In genomic region chr1:46532498-46533178, GRCh38 we compare ENCODE assay signal across 8 cellular contexts. TPM values are rescaled to one million over a fixed set of nuclear protein-coding genes. Genes with fewer than 3 reads are reported as not detected.
DNase-seq lines count a peak whose midpoint lies in the region; ATAC-seq and TF ChIP-seq lines count a peak whose summit lies in the region.

No MANE protein-coding gene starts in this region.

- H3K4me3 ChIP-seq in right atrium auricular region, result peak overlapping the region; percentile 26 to 48
- peak overlapping the region in 3 of 4 donors; percentile 42 to 51 (median 50) for H3K4me3 ChIP-seq in sigmoid colon

- peak; percentile 71 for ATAC-seq in HG02759 (IDR thresholded peaks at IDR 0.05; ENCODE audit: unreplicated experiment)
- peak; percentile 62 for ATAC-seq in activated naive CD8-positive, alpha-beta T cell treated with anti-CD3 and anti-CD28 coated beads, Interleukin-2, amount 50 U/mL, for 24 hours
- no peak for ATAC-seq in HG03571 (IDR thresholded peaks at IDR 0.05; ENCODE audit: unreplicated experiment)
- no peak for ATAC-seq in GM21528 (IDR thresholded peaks at IDR 0.05; ENCODE audit: low FRiP score, unreplicated experiment)

- H3K36me3 Mint-ChIP-seq in activated naive CD8-positive, alpha-beta T cell treated with anti-CD3 and anti-CD28 coated beads, Interleukin-2, amount 50 U/mL, for 24 hours (ENCODE audit: low read depth), result no peaks in the 10 kb centered on the region

- DNase-seq in CMK (ENCODE audit: low read depth) (peak; percentile 27), T follicular helper cell (ENCODE audit: low read depth) (peak; percentile 48), right atrium auricular region (ENCODE audit: low spot score) (no peak), sigmoid colon (peak; percentile 80)
- DNase-seq in activated naive CD8-positive, alpha-beta T cell treated with anti-CD3 and anti-CD28 coated beads, Interleukin-2, amount 50 U/mL, for 24 hours, result peak; percentile 82

- no peak for TF ChIP-seq EP300 in sigmoid colon (IDR thresholded peaks at IDR 0.05)

- no peak overlapping the region for H3K27ac Mint-ChIP-seq in activated naive CD8-positive, alpha-beta T cell treated with anti-CD3 and anti-CD28 coated beads, Interleukin-2, amount 50 U/mL, for 24 hours

- H3K27me3 ChIP-seq in right atrium auricular region, result no peaks in the 10 kb centered on the region
- H3K27me3 ChIP-seq in sigmoid colon, result peaks cover 0 to 20% (median 5%) of the 10 kb centered on the region in 3 donors

- 1% methylated on average over 31 of the region's 31 CpGs for WGBS in sigmoid colon, 2 donors

- H3K4me1 ChIP-seq in right atrium auricular region (peaks cover 0 to 8% of the 10 kb centered on the region in 2 donors), sigmoid colon (peaks cover 0 to 10% (median 6%) of the 10 kb centered on the region in 4 donors)

- H3K9me3 ChIP-seq in right atrium auricular region (no peaks in the 10 kb centered on the region), sigmoid colon (no peaks in the 10 kb centered on the region)

- no peaks in the 10 kb centered on the region for H3K9me3 Mint-ChIP-seq in activated naive CD8-positive, alpha-beta T cell treated with anti-CD3 and anti-CD28 coated beads, Interleukin-2, amount 50 U/mL, for 24 hours

- peaks cover 22% of the 10 kb centered on the region for H3K4me1 Mint-ChIP-seq in activated naive CD8-positive, alpha-beta T cell treated with anti-CD3 and anti-CD28 coated beads, Interleukin-2, amount 50 U/mL, for 24 hours

- no peak for TF ChIP-seq POLR2A in sigmoid colon (IDR thresholded peaks at IDR 0.05)

- peaks cover 38% of the 10 kb centered on the region for H3K27me3 Mint-ChIP-seq in activated naive CD8-positive, alpha-beta T cell treated with anti-CD3 and anti-CD28 coated beads, Interleukin-2, amount 50 U/mL, for 24 hours

- intact Hi-C loops in sigmoid colon (cut with DNase I), result loop anchor here (2.0 kb wide), 1 partner anchor 192 kb away; no protein-coding TSS in a partner anchor

- peak overlapping the region in 1 of 2 donors; percentile 23 for H3K27ac ChIP-seq in right atrium auricular region
- peak overlapping the region; percentile 73 to 84 (median 82) for H3K27ac ChIP-seq in sigmoid colon

- TF ChIP-seq CTCF in right atrium auricular region (IDR thresholded peaks at IDR 0.05) (peak; percentile 67 to 81), sigmoid colon (IDR thresholded peaks at IDR 0.05) (peak; percentile 19 to 62 (median 50))

- no peaks in the 10 kb centered on the region for H3K36me3 ChIP-seq in right atrium auricular region
- no peaks in the 10 kb centered on the region for H3K36me3 ChIP-seq in sigmoid colon

- H3K4me3 Mint-ChIP-seq in activated naive CD8-positive, alpha-beta T cell treated with anti-CD3 and anti-CD28 coated beads, Interleukin-2, amount 50 U/mL, for 24 hours, result no peak overlapping the region

RNA-seq across cellular contexts. Expression of gene KNCN, which starts 18.8 kb away (rescaled TPM):
- total RNA-seq in right atrium auricular region (not detected), sigmoid colon (not detected)
- polyA plus RNA-seq in sigmoid colon, result not detected

RNA-seq across cellular contexts. Expression of gene DMBX1, which starts 43.0 kb away (rescaled TPM):
- total RNA-seq in right atrium auricular region, result not detected
- not detected for total RNA-seq in sigmoid colon
- polyA plus RNA-seq in sigmoid colon, result not detected

Comparison
In these comparisons a context has a peak if more than half of its experiments do, and no peak if none do; other contexts are left out.
1. ATAC-seq: peak in HG02759 (single experiment) and activated naive CD8-positive, alpha-beta T cell treated with anti-CD3 and anti-CD28 coated beads, Interleukin-2, amount 50 U/mL, for 24 hours (single experiment); none in HG03571 (single experiment) and GM21528 (single experiment).